10 cellular contexts compared by ENCODE assay signal in genomic region chr4:915041-915474, GRCh38. TPM values are rescaled to one million over a fixed set of nuclear protein-coding genes. Genes with fewer than 3 reads are reported as not detected.
DNase-seq lines count a peak whose midpoint lies in the region; ATAC-seq and TF ChIP-seq lines count a peak whose summit lies in the region.
"Had no signal": no experiment of that assay in that cellular context is flagged by ENCODE, and none has a peak within 500 bp of the region (broad histone marks: within the 10 kb centered on the region; RNA-seq: fewer than 3 reads in every experiment).

No MANE protein-coding gene starts in this region.

- H2BK5ac ChIP-seq in H9 (ENCODE audit: insufficient read length, low read length) (no peak overlapping the region), mesenchymal stem cell (ENCODE audit: low read depth, low read length, poor library complexity, severe bottlenecking) (no peak overlapping the region)

- peak overlapping the region; percentile 35 for H3K4me3 ChIP-seq in ACC112 (ENCODE audit: low read depth, low read length)
- peak overlapping the region in 1 of 2 experiments; percentile 32 for H3K4me3 ChIP-seq in mesenchymal stem cell (ENCODE audit: insufficient read depth in 1 of 2, low read depth in 1 of 2, low read length in 2 of 2)
- H3K4me3 ChIP-seq in osteoblast (ENCODE audit: insufficient read depth, low read length), result no peak overlapping the region

- ATAC-seq in activated CD8-positive, alpha-beta T cell treated with anti-CD3 and anti-CD28 coated beads for 36 hours, result peak; percentile 64
- ATAC-seq in GM18519 (IDR thresholded peaks at IDR 0.05; ENCODE audit: low FRiP score, unreplicated experiment), result no peak
- ATAC-seq: left colon had no signal

- DNase-seq in H9 (no peak), mesenchymal stem cell (no peak), osteoblast (ENCODE audit: insufficient read length, low spot score, missing footprints) (no peak), NCI-H1417 (lab: John Stamatoyannopoulos, UW) (no peak), G401 (ENCODE audit: low spot score) (no peak)
- no peak for DNase-seq in activated CD8-positive, alpha-beta T cell treated with anti-CD3 and anti-CD28 coated beads for 36 hours
- DNase-seq: Caco-2 had no signal

- H3K79me1 ChIP-seq in H9 (ENCODE audit: insufficient read depth, low read depth, low read length, poor library complexity, severe bottlenecking), result peaks cover 9% of the 10 kb centered on the region
- H3K79me1 ChIP-seq in mesenchymal stem cell (replicated peaks; ENCODE audit: low read length, poor library complexity, severe bottlenecking), result peaks cover 41% of the 10 kb centered on the region

- peaks cover 2 to 18% (median 17%) of the 10 kb centered on the region in 3 experiments; a peak in 5 of 7 replicates for H3K36me3 Mint-ChIP-seq in H9 (ENCODE audit: insufficient read depth in 1 of 3, low read depth in 3 of 3)
- peaks cover 16% of the 10 kb centered on the region for H3K36me3 Mint-ChIP-seq in activated CD8-positive, alpha-beta T cell treated with anti-CD3 and anti-CD28 coated beads for 36 hours (ENCODE audit: low read depth)

- no peak overlapping the region for H4K5ac ChIP-seq in H9 (ENCODE audit: insufficient read length, low read depth, low read length)

- H3K23me2 ChIP-seq in H9 (ENCODE audit: insufficient read length, low read depth, low read length, poor library complexity, severe bottlenecking), result no peaks in the 10 kb centered on the region

- H4K8ac ChIP-seq in H9 (replicated peaks; ENCODE audit: insufficient read length, low read depth, low read length) (no peak overlapping the region), mesenchymal stem cell (ENCODE audit: low read length) (no peak overlapping the region)

- H2AK5ac ChIP-seq in H9 (ENCODE audit: insufficient read length, low read length), result no peak overlapping the region
- H2AK5ac ChIP-seq in mesenchymal stem cell (ENCODE audit: low read length, severe bottlenecking), result no peak overlapping the region

- no peak overlapping the region for H2AFZ ChIP-seq in ACC112 (ENCODE audit: low read length, unreplicated experiment)
- no peak overlapping the region for H2AFZ ChIP-seq in H9 (ENCODE audit: low read length)
- no peak overlapping the region for H2AFZ ChIP-seq in mesenchymal stem cell (ENCODE audit: low read depth, low read length)
- no peak overlapping the region for H2AFZ ChIP-seq in osteoblast (ENCODE audit: low read length)

- H3K18ac ChIP-seq in H9 (ENCODE audit: insufficient read length, low read depth, low read length), result no peak overlapping the region
- peak overlapping the region in 1 of 2 experiments; percentile 42 for H3K18ac ChIP-seq in mesenchymal stem cell (ENCODE audit: low read depth in 1 of 2, low read length in 2 of 2)

- H2BK15ac ChIP-seq in H9 (ENCODE audit: low read depth, low read length), result no peak overlapping the region
- H2BK15ac ChIP-seq in mesenchymal stem cell (ENCODE audit: low read depth, poor library complexity, severe bottlenecking), result peak overlapping the region; percentile 12

- intact Hi-C loops in activated CD8-positive, alpha-beta T cell treated with anti-CD3 and anti-CD28 coated beads for 36 hours (cut with micrococcal nuclease), result no loop called here

- H3K9me3 Mint-ChIP-seq in H9, result no peaks in the 10 kb centered on the region
- peaks cover 4% of the 10 kb centered on the region for H3K9me3 Mint-ChIP-seq in activated CD8-positive, alpha-beta T cell treated with anti-CD3 and anti-CD28 coated beads for 36 hours

- H3K36me3 ChIP-seq in ACC112 (ENCODE audit: insufficient read depth, low read length) (0 out of 2 replicates have a peak, but pooled peaks cover 3% of the 10 kb centered on the region), mesenchymal stem cell (ENCODE audit: control insufficient read depth in 1 of 2, insufficient read depth in 2 of 2, low read depth in 1 of 2, low read length in 2 of 2) (peaks cover 20 to 32% of the 10 kb centered on the region in 2 experiments), osteoblast (ENCODE audit: insufficient read depth, low read length) (no peaks in the 10 kb centered on the region)

- no peak overlapping the region for H3K27ac ChIP-seq in ACC112 (ENCODE audit: low read depth, low read length)
- H3K27ac ChIP-seq in H9 (ENCODE audit: insufficient read length, low read depth, low read length), result no peak overlapping the region
- H3K27ac ChIP-seq in mesenchymal stem cell (ENCODE audit: low read length, poor library complexity, severe bottlenecking), result no peak overlapping the region
- no peak overlapping the region for H3K27ac ChIP-seq in osteoblast (ENCODE audit: low read depth, low read length)

- H3K9ac ChIP-seq in H9 (ENCODE audit: extremely low read depth, insufficient read length, low read length), result no peak overlapping the region
- peak overlapping the region; percentile 55 for H3K9ac ChIP-seq in mesenchymal stem cell (ENCODE audit: low read length)

- H3K79me2 ChIP-seq in ACC112 (ENCODE audit: control insufficient read depth, insufficient read depth, low read length, unreplicated experiment) (peaks cover 77% of the 10 kb centered on the region), H9 (ENCODE audit: insufficient read depth, low read length) (peaks cover 12% of the 10 kb centered on the region; the same call in 1 of the 2 replicates), osteoblast (ENCODE audit: insufficient read depth, low read length) (peaks cover 93% of the 10 kb centered on the region)

- H4K91ac ChIP-seq in H9 (ENCODE audit: insufficient read length, low read depth, low read length) (no peak overlapping the region), mesenchymal stem cell (ENCODE audit: low read length) (no peak overlapping the region)

- H4K20me1 ChIP-seq in H9 (ENCODE audit: control insufficient read depth, insufficient read depth, insufficient read length), result no peaks in the 10 kb centered on the region
- peaks cover 45% of the 10 kb centered on the region for H4K20me1 ChIP-seq in osteoblast (ENCODE audit: insufficient read depth, low read length)

- H3K4me3 Mint-ChIP-seq in H9, result no peak overlapping the region; a peak in 1 of 5 replicates
- H3K4me3 Mint-ChIP-seq in activated CD8-positive, alpha-beta T cell treated with anti-CD3 and anti-CD28 coated beads for 36 hours, result peak overlapping the region; percentile 40

- H3K4me1 Mint-ChIP-seq in H9, result peaks cover 6 to 7% of the 10 kb centered on the region in 2 experiments
- peaks cover 38% of the 10 kb centered on the region for H3K4me1 Mint-ChIP-seq in activated CD8-positive, alpha-beta T cell treated with anti-CD3 and anti-CD28 coated beads for 36 hours (ENCODE audit: low read depth)

- no CpG with 5 or more reads among the region's 20 CpGs for WGBS in H9 (ENCODE audit: extremely low coverage, insufficient read length, low lambda C conversion rate)
- WGBS in mesenchymal stem cell, result 92% methylated on average over 17 of the region's 20 CpGs

- H3T11ph ChIP-seq in H9 (ENCODE audit: low read length), result no peak overlapping the region

- no peak overlapping the region for H3K56ac ChIP-seq in H9 (ENCODE audit: insufficient read length, low read depth, low read length)

- H3K14ac ChIP-seq in H9 (ENCODE audit: insufficient read depth, low read length) (no peak overlapping the region; the same call in 1 of the 2 replicates), mesenchymal stem cell (ENCODE audit: low read length in 2 of 2) (peak overlapping the region in 1 of 2 experiments; percentile 68)

- H3K9me3 ChIP-seq in H9 (ENCODE audit: control insufficient read depth, low read depth, low read length), result no peaks in the 10 kb centered on the region
- no peaks in the 10 kb centered on the region for H3K9me3 ChIP-seq in mesenchymal stem cell (ENCODE audit: control insufficient read depth, low read length)
- no peaks in the 10 kb centered on the region for H3K9me3 ChIP-seq in osteoblast (ENCODE audit: low read depth, low read length)
- H3K9me3 ChIP-seq: Caco-2 had no signal

- CTCF ChIA-PET in activated CD8-positive, alpha-beta T cell treated with anti-CD3 and anti-CD28 coated beads for 36 hours (lab: Charles Lee), result no interaction called here

- no peak overlapping the region for H2BK20ac ChIP-seq in H9 (ENCODE audit: low read depth, low read length, poor library complexity, severe bottlenecking)

- H2BK120ac ChIP-seq in H9 (ENCODE audit: low read depth, low read length, poor library complexity, severe bottlenecking), result no peak overlapping the region
- no peak overlapping the region for H2BK120ac ChIP-seq in mesenchymal stem cell (ENCODE audit: low read depth, low read length)

- POLR2A ChIA-PET in activated CD8-positive, alpha-beta T cell treated with anti-CD3 and anti-CD28 coated beads for 36 hours (lab: Charles Lee), result no interaction called here

- no peak overlapping the region for H3K23ac ChIP-seq in H9 (ENCODE audit: insufficient read length, low read depth, low read length)
- H3K23ac ChIP-seq in mesenchymal stem cell (ENCODE audit: low read length in 2 of 2), result no peak overlapping the region

- in situ Hi-C loops in G401 (cut with HindIII; ENCODE audit: low sequenced_read_pairs), result no loop called here

- H3K4ac ChIP-seq in H9 (ENCODE audit: low read depth, low read length) (no peak overlapping the region), mesenchymal stem cell (ENCODE audit: low read depth in 1 of 2, low read length in 2 of 2) (no peak overlapping the region)

- H2BK12ac ChIP-seq in H9 (ENCODE audit: insufficient read length, low read depth, low read length) (no peak overlapping the region), mesenchymal stem cell (ENCODE audit: low read length in 2 of 2) (no peak overlapping the region)

- H3K4me1 ChIP-seq in ACC112 (ENCODE audit: control insufficient read depth, insufficient read depth, low read length, unreplicated experiment) (peaks cover 3% of the 10 kb centered on the region), H9 (ENCODE audit: insufficient read depth, low read length) (no peaks in the 10 kb centered on the region), mesenchymal stem cell (ENCODE audit: control insufficient read depth, insufficient read depth, low read depth, low read length) (peaks cover 4% of the 10 kb centered on the region), osteoblast (ENCODE audit: insufficient read depth, low read length) (no peaks in the 10 kb centered on the region)
- H3K4me1 ChIP-seq: Caco-2 had no signal

- H3K27ac Mint-ChIP-seq in H9, result peak overlapping the region; percentile 0 to 68 (median 30); a peak in 5 of 7 replicates
- peak overlapping the region; percentile 28 for H3K27ac Mint-ChIP-seq in activated CD8-positive, alpha-beta T cell treated with anti-CD3 and anti-CD28 coated beads for 36 hours

- H3K27me3 ChIP-seq in ACC112 (ENCODE audit: insufficient read depth, low read length) (no peaks in the 10 kb centered on the region), H9 (ENCODE audit: insufficient read depth, low read length) (no peaks in the 10 kb centered on the region), mesenchymal stem cell (ENCODE audit: control insufficient read depth in 1 of 2, insufficient read depth in 1 of 2, low read length in 2 of 2) (no peaks in the 10 kb centered on the region), osteoblast (ENCODE audit: insufficient read depth, low read length) (no peaks in the 10 kb centered on the region)

- H3K27me3 Mint-ChIP-seq in H9 (ENCODE audit: low read depth), result no peaks in the 10 kb centered on the region; the same call in 1 of the 2 replicates
- H3K27me3 Mint-ChIP-seq in activated CD8-positive, alpha-beta T cell treated with anti-CD3 and anti-CD28 coated beads for 36 hours, result no peaks in the 10 kb centered on the region

- TF ChIP-seq CTCF in H9 (conservative IDR thresholded peaks at IDR 0.05) (no peak), osteoblast (IDR thresholded peaks at IDR 0.05; ENCODE audit: extremely low read depth, low read depth, low read length) (no peak)
- no peak for TF ChIP-seq CTCF in activated CD8-positive, alpha-beta T cell treated with anti-CD3 and anti-CD28 coated beads for 36 hours (IDR thresholded peaks at IDR 0.05)

- no peak overlapping the region for H3K4me2 ChIP-seq in H9 (ENCODE audit: insufficient read depth, insufficient read length, low read length)
- H3K4me2 ChIP-seq in mesenchymal stem cell (ENCODE audit: low read length, poor library complexity, severe bottlenecking), result no peak overlapping the region
- H3K4me2 ChIP-seq in osteoblast (ENCODE audit: insufficient read depth, low read length), result no peak overlapping the region

RNA-seq across cellular contexts. Expression of gene GAK, which starts 17.1 kb away (rescaled TPM):
- total RNA-seq in H9 (2021), result 80.7 and 82.5 TPM in 2 replicates
- 100 to 1,000 TPM in 1 of 2 experiments, 10 to 100 TPM in 1; 97.8 to 102 TPM for total RNA-seq in activated CD8-positive, alpha-beta T cell treated with anti-CD3 and anti-CD28 coated beads for 36 hours
- 65.4 TPM for polyA plus RNA-seq in mesenchymal stem cell (2013, experiment 1 of 2)
- polyA plus RNA-seq in mesenchymal stem cell (2013, experiment 2 of 2), result 63.5 TPM
- 45.7 and 48.9 TPM in 2 replicates for total RNA-seq in osteoblast
- 91.4 and 91.5 TPM in 2 replicates for total RNA-seq in G401 (2014; rRNA removed; shearing (Covaris generic))

RNA-seq across cellular contexts. Expression of gene TMEM175, which starts 17.2 kb away (rescaled TPM):
- 6.4 and 6.8 TPM in 2 replicates for total RNA-seq in H9 (2021)
- 10 to 100 TPM; 11.0 to 11.2 TPM for total RNA-seq in activated CD8-positive, alpha-beta T cell treated with anti-CD3 and anti-CD28 coated beads for 36 hours
- 20.5 TPM for polyA plus RNA-seq in mesenchymal stem cell (2013, experiment 1 of 2)
- 23.0 TPM for polyA plus RNA-seq in mesenchymal stem cell (2013, experiment 2 of 2)
- total RNA-seq in osteoblast, result 12.4 and 13.8 TPM in 2 replicates
- total RNA-seq in G401 (2014; rRNA removed; shearing (Covaris generic)), result 7.0 and 21.4 TPM in 2 replicates

RNA-seq across cellular contexts. Expression of gene DGKQ, which starts 58.3 kb away (rescaled TPM):
- total RNA-seq in H9 (2021), result 11.4 and 12.4 TPM in 2 replicates
- total RNA-seq in activated CD8-positive, alpha-beta T cell treated with anti-CD3 and anti-CD28 coated beads for 36 hours, result 10 to 100 TPM; 14.3 to 16.7 TPM
- 5.2 TPM for polyA plus RNA-seq in mesenchymal stem cell (2013, experiment 1 of 2)
- 5.1 TPM for polyA plus RNA-seq in mesenchymal stem cell (2013, experiment 2 of 2)
- 10.3 and 15.2 TPM in 2 replicates for total RNA-seq in osteoblast
- total RNA-seq in G401 (2014; rRNA removed; shearing (Covaris generic)), result 11.0 and 12.9 TPM in 2 replicates
